In genomic region chr2:230827774-230828271, GRCh38 we compare ENCODE assay signal across 12 cellular contexts. TPM values are rescaled to one million over a fixed set of nuclear protein-coding genes. Genes with fewer than 3 reads are reported as not detected.
A peak's percentile ranks its signal among the peaks of the same experiment; 100 is the strongest.
DNase-seq lines count a peak whose midpoint lies in the region; ATAC-seq and TF ChIP-seq lines count a peak whose summit lies in the region.
"Had no signal": no experiment of that assay in that cellular context is flagged by ENCODE, and none has a peak within 500 bp of the region (broad histone marks: within the 10 kb centered on the region; RNA-seq: fewer than 3 reads in every experiment).

No MANE protein-coding gene starts in this region.

- H3K9ac ChIP-seq in colonic mucosa (ENCODE audit: low read depth in 2 of 2, low read length in 2 of 2) (peak overlapping the region in 1 of 2 donors; percentile 66), rectal smooth muscle tissue (ENCODE audit: low read length) (no peak overlapping the region)

- H3K36me3 ChIP-seq in colonic mucosa, result no peaks in the 10 kb centered on the region
- H3K36me3 ChIP-seq in rectal smooth muscle tissue (ENCODE audit: control insufficient read depth, insufficient read depth, low read length), result no peaks in the 10 kb centered on the region

- DNase-seq in GM12865 (ENCODE audit: low read depth) (no peak), colonic mucosa (no peak), NCI-H1105 (lab: John Stamatoyannopoulos, UW) (no peak), mucosa of gallbladder (ENCODE audit: low spot score) (no peak)
- no peak for DNase-seq in activated CD4-positive, alpha-beta T cell treated with anti-CD3 and anti-CD28 coated beads, Interleukin-2, amount 50 U/mL, for 1 hour
- DNase-seq: caudate nucleus, DMS 273 treated with DMSO at 0.1 percent for 48 hours, NCI-H2227 treated with DMSO at 0.1 percent for 48 hours, SHP77 treated with DMSO at 0.1 percent for 48 hours had no signal

- peak overlapping the region; percentile 54 for H3K4me3 ChIP-seq in GM12865 (ENCODE audit: low read depth, low read length)
- H3K4me3 ChIP-seq in colonic mucosa, result peak overlapping the region; percentile 42
- peak overlapping the region; percentile 34 for H3K4me3 ChIP-seq in rectal smooth muscle tissue (ENCODE audit: low read length)

- H3K27ac ChIP-seq in colonic mucosa (no peak overlapping the region), rectal smooth muscle tissue (ENCODE audit: low read depth, low read length) (no peak overlapping the region)

- intact Hi-C loops in colonic mucosa (cut with DNase I), result loop anchor here (5.0 kb wide), 1 partner anchor 79 kb away; no protein-coding TSS in a partner anchor

- ATAC-seq in HG02885 (IDR thresholded peaks at IDR 0.05; ENCODE audit: poor library complexity, unreplicated experiment) (peak; percentile 25), GM21381 (IDR thresholded peaks at IDR 0.05; ENCODE audit: unreplicated experiment) (no peak)

- H3K27me3 ChIP-seq in colonic mucosa, result peaks cover 9% of the 10 kb centered on the region
- peaks cover 10% of the 10 kb centered on the region for H3K27me3 ChIP-seq in rectal smooth muscle tissue (ENCODE audit: control insufficient read depth, insufficient read depth, low read length)

- no peaks in the 10 kb centered on the region for H3K4me1 ChIP-seq in colonic mucosa
- H3K4me1 ChIP-seq in rectal smooth muscle tissue (ENCODE audit: control insufficient read depth, insufficient read depth, low read length), result no peaks in the 10 kb centered on the region

- TF ChIP-seq CTCF in GM12865 (IDR thresholded peaks at IDR 0.05; ENCODE audit: insufficient read depth, low read depth, low read length, missing control alignments) (no peak), colonic mucosa (IDR thresholded peaks at IDR 0.05) (no peak)

- no peaks in the 10 kb centered on the region for H3K9me3 ChIP-seq in colonic mucosa

RNA-seq across cellular contexts. Expression of gene ITM2C, which starts 36.9 kb away (rescaled TPM):
- total RNA-seq in colonic mucosa (1,000 to 10,000 TPM; 1,192 to 1,707 TPM), mucosa of gallbladder (195 TPM)
